Comparison of ENCODE assay signal across 20 cellular contexts in genomic region chr19:29421186-29421525, GRCh38.
DNase-seq lines count a peak whose midpoint lies in the region; TF ChIP-seq lines count a peak whose summit lies in the region.
"Had no signal": no experiment of that assay in that cellular context is flagged by ENCODE, and none has a peak within 500 bp of the region (broad histone marks: within the 10 kb centered on the region; RNA-seq: fewer than 3 reads in every experiment).

No MANE protein-coding gene starts in this region.

- H3K9me3 ChIP-seq in GM23248 (ENCODE audit: low read depth): no peaks in the 10 kb centered on the region

- no peak overlapping the region for H3K4ac ChIP-seq in mesendoderm (ENCODE audit: low read depth, low read length)

- no peak overlapping the region for H3K18ac ChIP-seq in mesendoderm (ENCODE audit: low read length)

- H3K9ac ChIP-seq in GM23248 (no peak overlapping the region), mesendoderm (ENCODE audit: low read length) (no peak overlapping the region)
- H3K9ac ChIP-seq: BLaER1 treated with 17β-estradiol and CSF1 and Interleukin-3, amounts not matched to agents 10 nM and 100 nM had no signal

- no peaks in the 10 kb centered on the region for H3K36me3 ChIP-seq in GM23248 (ENCODE audit: low read depth)
- H3K36me3 ChIP-seq in mesendoderm (ENCODE audit: control insufficient read depth, insufficient read depth, low read length): no peaks in the 10 kb centered on the region
- H3K36me3 ChIP-seq: BLaER1 treated with 17β-estradiol and CSF1 and Interleukin-3, amounts not matched to agents 10 nM and 100 nM had no signal

- no peaks in the 10 kb centered on the region for H3K79me2 ChIP-seq in GM23248 (ENCODE audit: insufficient read depth)
- H3K79me2 ChIP-seq in mesendoderm (ENCODE audit: control insufficient read depth, insufficient read depth, low read length): no peaks in the 10 kb centered on the region

- H3K9me2 ChIP-seq in GM23248 (ENCODE audit: insufficient read depth): no peaks in the 10 kb centered on the region

- peaks cover 30% of the 10 kb centered on the region for H3K27me3 Mint-ChIP-seq in type B pancreatic cell

- H3K27ac Mint-ChIP-seq in type B pancreatic cell: peak overlapping the region; percentile 14
- H3K27ac Mint-ChIP-seq: CD8-positive, alpha-beta T cell had no signal

- H3K23ac ChIP-seq in mesendoderm (ENCODE audit: low read length): peak overlapping the region; percentile 35

- no peak for TF ChIP-seq CTCF in type B pancreatic cell (conservative IDR thresholded peaks at IDR 0.05)

- H3K4me2 ChIP-seq in GM23248 (ENCODE audit: unreplicated experiment) (no peak overlapping the region), mesendoderm (ENCODE audit: low read length) (no peak overlapping the region)
- H3K4me2 ChIP-seq: BLaER1 treated with 17β-estradiol and CSF1 and Interleukin-3, amounts not matched to agents 10 nM and 100 nM had no signal

- H3F3A ChIP-seq in GM23248 (ENCODE audit: insufficient read depth): no peaks in the 10 kb centered on the region

- no peak overlapping the region for H2BK5ac ChIP-seq in mesendoderm (ENCODE audit: low read length)

- H3K4me1 ChIP-seq in GM23248 (ENCODE audit: insufficient read depth) (no peaks in the 10 kb centered on the region), mesendoderm (ENCODE audit: control insufficient read depth, low read depth, low read length) (no peaks in the 10 kb centered on the region)

- H3K4me3 ChIP-seq in GM23248: no peak overlapping the region
- H3K4me3 ChIP-seq in mesendoderm (ENCODE audit: low read length): no peak overlapping the region
- H3K4me3 ChIP-seq: BLaER1 treated with 17β-estradiol and CSF1 and Interleukin-3, amounts not matched to agents 10 nM and 100 nM had no signal

- no peak overlapping the region for H3K56ac ChIP-seq in mesendoderm (ENCODE audit: low read length)

- in situ Hi-C loops in GM23248 (cut with MboI): no loop called here

- 5% methylated on average over 11 of the region's 11 CpGs for WGBS in GM23248 (ENCODE audit: low coverage in 1 of 2, low lambda C conversion rate in 2 of 2, missing lambda C conversion rate in 2 of 2), 2 experiments
- no CpG with 5 or more reads among the region's 11 CpGs for WGBS in mesendoderm (ENCODE audit: extremely low coverage, insufficient coverage, low lambda C conversion rate)

- H3K36me3 Mint-ChIP-seq in type B pancreatic cell: no peaks in the 10 kb centered on the region
- H3K36me3 Mint-ChIP-seq: CD8-positive, alpha-beta T cell had no signal

- H3K27ac ChIP-seq in GM23248 (no peak overlapping the region), mesendoderm (ENCODE audit: low read depth, low read length) (no peak overlapping the region)
- H3K27ac ChIP-seq: BLaER1 treated with 17β-estradiol and CSF1 and Interleukin-3, amounts not matched to agents 10 nM and 100 nM; HL-60 had no signal

- peaks cover 8% of the 10 kb centered on the region for H3K4me1 Mint-ChIP-seq in type B pancreatic cell (ENCODE audit: unreplicated experiment)

- no peaks in the 10 kb centered on the region for H3K9me3 Mint-ChIP-seq in type B pancreatic cell

- H2BK120ac ChIP-seq in mesendoderm (ENCODE audit: low read depth, low read length): no peak overlapping the region

- no peak overlapping the region for H4K5ac ChIP-seq in mesendoderm (ENCODE audit: low read length)

- H4K20me1 ChIP-seq in GM23248 (ENCODE audit: insufficient read depth): no peaks in the 10 kb centered on the region
- H4K20me1 ChIP-seq: BLaER1 treated with 17β-estradiol and CSF1 and Interleukin-3, amounts not matched to agents 10 nM and 100 nM had no signal

- no peak overlapping the region for H3K4me3 Mint-ChIP-seq in type B pancreatic cell
- H3K4me3 Mint-ChIP-seq: CD8-positive, alpha-beta T cell had no signal

- no peak overlapping the region for H4K8ac ChIP-seq in mesendoderm (ENCODE audit: low read depth, low read length)

- H2AFZ ChIP-seq in GM23248: no peak overlapping the region

- DNase-seq in GM23248 (peak; percentile 40), RPMI7951 (ENCODE audit: low read depth) (peak; percentile 8), mesendoderm (no peak), type B pancreatic cell (ENCODE audit: extremely low spot score, unreplicated experiment) (no peak), NOMO-1 treated with DMSO at 0.1 percent for 48 hours (lab: John Stamatoyannopoulos, UW; ENCODE audit: unreplicated experiment) (no peak), NCI-H748 treated with DMSO at 0.1 percent for 48 hours (lab: John Stamatoyannopoulos, UW) (no peak), germinal center (ENCODE audit: low spot score) (no peak)
- DNase-seq: CD8-positive, alpha-beta T cell; DMS79; HCEC 1CT; IMR-90; NCI-H1048; NCI-H1436 treated with DMSO at 0.1 percent for 48 hours; NCI-H2029; NCI-H446; NCI-H69; OCI-M1; RPMI8226 had no signal

- H2AK5ac ChIP-seq in mesendoderm (ENCODE audit: low read length): no peak overlapping the region

- H3K79me1 ChIP-seq in mesendoderm (ENCODE audit: low read length): no peaks in the 10 kb centered on the region

- H3K27me3 ChIP-seq in GM23248 (replicated peaks; ENCODE audit: insufficient read depth) (no peaks in the 10 kb centered on the region), mesendoderm (ENCODE audit: insufficient read depth, low read length, poor library complexity) (no peaks in the 10 kb centered on the region)
- H3K27me3 ChIP-seq: BLaER1 treated with 17β-estradiol and CSF1 and Interleukin-3, amounts not matched to agents 10 nM and 100 nM had no signal

- H2BK15ac ChIP-seq in mesendoderm (replicated peaks; ENCODE audit: low read depth): no peak overlapping the region

Comparison
In these comparisons a context has a peak if more than half of its experiments do, and no peak if none do; other contexts are left out.
1. DNase-seq: peak in GM23248 (single experiment) and RPMI7951 (single experiment); none in mesendoderm (single experiment), type B pancreatic cell (single experiment), NOMO-1 treated with DMSO at 0.1 percent for 48 hours (single experiment), NCI-H748 treated with DMSO at 0.1 percent for 48 hours (single experiment) and germinal center (single experiment).